In the genomic region with DNA sequence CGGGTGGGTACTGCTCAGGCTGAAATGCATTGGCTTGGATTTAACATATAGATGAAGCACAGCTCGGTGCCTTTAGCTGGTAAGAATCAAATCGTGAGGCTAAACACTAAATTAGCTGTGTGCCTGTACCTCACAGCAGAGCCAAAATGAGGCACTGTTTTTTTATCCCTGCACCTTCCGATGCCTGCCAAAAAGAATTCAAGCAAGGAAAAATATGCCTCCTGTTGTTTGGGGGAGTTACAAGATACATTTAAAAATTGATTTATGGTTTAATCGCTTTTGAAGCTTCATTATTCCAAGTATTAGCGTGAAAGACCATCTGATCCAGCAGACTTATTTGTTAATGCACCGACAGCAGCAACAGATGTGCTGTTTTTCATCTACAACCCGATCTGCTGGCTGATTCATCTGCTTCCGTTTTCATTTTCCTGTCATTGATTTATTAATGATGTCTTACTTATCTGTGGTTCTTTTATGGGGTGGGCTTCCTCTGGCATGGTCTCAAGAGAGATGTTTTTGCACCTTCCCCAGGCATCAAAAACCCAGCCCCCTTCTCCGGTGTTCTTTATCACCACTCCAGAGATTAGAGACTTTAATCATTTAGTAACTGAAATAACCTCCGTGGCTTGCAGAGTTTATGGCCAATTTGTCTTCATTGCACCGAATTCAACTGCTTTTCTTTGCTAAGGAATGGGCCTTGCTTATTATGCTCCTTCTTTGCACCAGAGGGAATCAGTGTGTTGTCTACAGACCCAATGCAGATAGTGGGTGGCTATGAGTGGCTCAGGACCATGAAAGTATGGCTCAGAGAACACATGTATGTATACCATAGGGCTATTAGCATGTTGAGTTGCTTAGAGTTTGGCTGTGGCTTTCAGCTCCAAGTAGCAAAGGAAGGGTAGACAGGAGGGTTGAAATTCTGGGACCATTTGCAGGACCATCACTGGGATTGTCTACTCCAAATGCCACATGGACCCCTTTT, we compare ENCODE assay signal across 14 cellular contexts.
DNase-seq lines count a peak whose midpoint lies in the region; ATAC-seq and TF ChIP-seq lines count a peak whose summit lies in the region.
"Had no signal": no experiment of that assay in that cellular context is flagged by ENCODE, and none has a peak within 500 bp of the region (broad histone marks: within the 10 kb centered on the region; RNA-seq: fewer than 3 reads in every experiment).

No MANE protein-coding gene starts in this region.

- H3K4me3 ChIP-seq in DND-41 (ENCODE audit: low read depth in 1 of 2, low read length in 2 of 2) = peak overlapping the region in 1 of 2 experiments; percentile 49; a peak in 2 of 4 replicates
- H3K4me3 ChIP-seq in BE2C (ENCODE audit: low read depth, low read length) = no peak overlapping the region
- H3K4me3 ChIP-seq: breast epithelium had no signal

- H3K4me1 Mint-ChIP-seq in activated naive CD8-positive, alpha-beta T cell treated with anti-CD3 and anti-CD28 coated beads for 36 hours = peaks cover 6% of the 10 kb centered on the region
- H3K4me1 Mint-ChIP-seq in naive thymus-derived CD8-positive, alpha-beta T cell = peaks cover 6 to 13% (median 11%) of the 10 kb centered on the region in 4 donors
- H3K4me1 Mint-ChIP-seq: WTC11 had no signal

- no peak for TF ChIP-seq CTCF in DND-41 (IDR thresholded peaks at IDR 0.05; ENCODE audit: borderline replicate concordance, extremely low read depth, low read length, poor library complexity, severe bottlenecking)
- TF ChIP-seq CTCF in BE2C (IDR thresholded peaks at IDR 0.05; ENCODE audit: low read depth, low read length) = no peak

- H3K27me3 Mint-ChIP-seq in activated naive CD8-positive, alpha-beta T cell treated with anti-CD3 and anti-CD28 coated beads for 36 hours = peaks cover 9% of the 10 kb centered on the region
- H3K27me3 Mint-ChIP-seq in naive thymus-derived CD8-positive, alpha-beta T cell = peaks cover 0 to 4% (median 3%) of the 10 kb centered on the region in 5 donors

- H3K27me3 ChIP-seq in DND-41 (ENCODE audit: insufficient read depth, low read length, poor library complexity) = no peaks in the 10 kb centered on the region
- peaks cover 13% of the 10 kb centered on the region for H3K27me3 ChIP-seq in BE2C
- H3K27me3 ChIP-seq: breast epithelium had no signal

- peak; percentile 67 for ATAC-seq in DND-41 (ENCODE audit: insufficient read depth, low read depth)
- no peak for ATAC-seq in naive thymus-derived CD8-positive, alpha-beta T cell
- ATAC-seq: WTC11 had no signal

- H3K4me3 Mint-ChIP-seq in activated naive CD8-positive, alpha-beta T cell treated with anti-CD3 and anti-CD28 coated beads for 36 hours = peak overlapping the region; percentile 71
- peak overlapping the region; percentile 49 to 84 (median 76) for H3K4me3 Mint-ChIP-seq in naive thymus-derived CD8-positive, alpha-beta T cell
- H3K4me3 Mint-ChIP-seq: WTC11 had no signal

- no peaks in the 10 kb centered on the region for H3K9me3 Mint-ChIP-seq in activated naive CD8-positive, alpha-beta T cell treated with anti-CD3 and anti-CD28 coated beads for 36 hours
- peaks cover 0 to 15% (median 5%) of the 10 kb centered on the region in 9 donors for H3K9me3 Mint-ChIP-seq in naive thymus-derived CD8-positive, alpha-beta T cell

- DNase-seq in DND-41 = peak; percentile 71
- DNase-seq in NCI-H2171 treated with DMSO at 0.1 percent for 48 hours (lab: John Stamatoyannopoulos, UW) = peak; percentile 67
- DNase-seq in activated naive CD8-positive, alpha-beta T cell treated with anti-CD3 and anti-CD28 coated beads for 36 hours = no peak
- no peak for DNase-seq in naive thymus-derived CD8-positive, alpha-beta T cell
- no peak for DNase-seq in BE2C
- DNase-seq in inferior parietal cortex (ENCODE audit: extremely low spot score) = no peak
- no peak for DNase-seq in stimulated activated CD4-positive, alpha-beta T cell treated with anti-CD3 and anti-CD28 coated beads, Interleukin-2, amount 100 ng/mL, for 48 hours
- DNase-seq: Calu3, hippocampal formation, NCI-H1436 treated with DMSO at 0.1 percent for 48 hours, SIG-M5, substantia nigra had no signal

- H3K4me1 ChIP-seq in DND-41 (ENCODE audit: insufficient read depth, low read length) (peaks cover 57% of the 10 kb centered on the region), BE2C (no peaks in the 10 kb centered on the region)
- H3K4me1 ChIP-seq: breast epithelium had no signal

- H3K4me2 ChIP-seq in DND-41 (ENCODE audit: insufficient read depth, low read length) = peak overlapping the region; percentile 82

- H3K27ac Mint-ChIP-seq in activated naive CD8-positive, alpha-beta T cell treated with anti-CD3 and anti-CD28 coated beads for 36 hours = no peak overlapping the region
- H3K27ac Mint-ChIP-seq in naive thymus-derived CD8-positive, alpha-beta T cell = peak overlapping the region in 5 of 10 donors; percentile 8 to 72 (median 41)
- H3K27ac Mint-ChIP-seq: WTC11 had no signal

- no peaks in the 10 kb centered on the region for H4K20me1 ChIP-seq in DND-41 (ENCODE audit: insufficient read depth, low read length)

- H3K9ac ChIP-seq in DND-41 (ENCODE audit: low read depth, low read length) = peak overlapping the region; percentile 39

- H3K9me3 ChIP-seq in DND-41 (ENCODE audit: insufficient read depth, low read length, severe bottlenecking) = no peaks in the 10 kb centered on the region
- no peaks in the 10 kb centered on the region for H3K9me3 ChIP-seq in BE2C
- H3K9me3 ChIP-seq: breast epithelium had no signal

- no peaks in the 10 kb centered on the region for H3K36me3 Mint-ChIP-seq in activated naive CD8-positive, alpha-beta T cell treated with anti-CD3 and anti-CD28 coated beads for 36 hours
- H3K36me3 Mint-ChIP-seq in naive thymus-derived CD8-positive, alpha-beta T cell = peaks cover 0 to 4% (median 0%) of the 10 kb centered on the region in 3 donors
- H3K36me3 Mint-ChIP-seq: WTC11 had no signal

- H3K79me2 ChIP-seq in DND-41 (ENCODE audit: insufficient read depth, low read length) = no peaks in the 10 kb centered on the region

- POLR2A ChIA-PET in naive thymus-derived CD8-positive, alpha-beta T cell (lab: Charles Lee) = no interaction called here

- H3K36me3 ChIP-seq in DND-41 (ENCODE audit: insufficient read depth, low read length) = no peaks in the 10 kb centered on the region
- H3K36me3 ChIP-seq in BE2C = no peaks in the 10 kb centered on the region
- H3K36me3 ChIP-seq: breast epithelium had no signal

- peak overlapping the region; percentile 84 for H3K27ac ChIP-seq in DND-41 (ENCODE audit: low read length)
- H3K27ac ChIP-seq: breast epithelium had no signal

- peak overlapping the region; percentile 59; the same call in 1 of the 2 replicates for H2AFZ ChIP-seq in DND-41 (ENCODE audit: low read depth, low read length)

Comparison
In these comparisons a context has a peak if more than half of its experiments do, and no peak if none do; other contexts are left out.
1. DNase-seq: peak in DND-41 (single experiment) and NCI-H2171 treated with DMSO at 0.1 percent for 48 hours (single experiment); none in activated naive CD8-positive, alpha-beta T cell treated with anti-CD3 and anti-CD28 coated beads for 36 hours (single experiment), naive thymus-derived CD8-positive, alpha-beta T cell (0 of 10), BE2C (single experiment), inferior parietal cortex (single experiment) and stimulated activated CD4-positive, alpha-beta T cell treated with anti-CD3 and anti-CD28 coated beads, Interleukin-2, amount 100 ng/mL, for 48 hours (0 of 2).